ENCODE assay signal across 2 cellular contexts in genomic region chr7:51693258-51693657, GRCh38.
TF ChIP-seq lines count a peak whose summit lies in the region.

No MANE protein-coding gene starts in this region.

TF ChIP-seq in GM23338, 12 proteins besides CTCF, POLR2A, EP300 and RAD21:
- TF ChIP-seq ZNF114 (CRISPR knock-in tag; IDR thresholded peaks at IDR 0.05) (no peak), EZH2phosphoT487 (IDR thresholded peaks at IDR 0.05; ENCODE audit: unreplicated experiment) (no peak), EZH2 (IDR thresholded peaks at IDR 0.05; ENCODE audit: low read depth, unreplicated experiment) (no peak), STAT1 (IDR thresholded peaks at IDR 0.05; ENCODE audit: unreplicated experiment) (no peak), REST (IDR thresholded peaks at IDR 0.05; ENCODE audit: unreplicated experiment) (no peak), JUNB (IDR thresholded peaks at IDR 0.05; ENCODE audit: unreplicated experiment) (no peak), NANOG (IDR thresholded peaks at IDR 0.05; ENCODE audit: borderline replicate concordance) (no peak), ETS1 (IDR thresholded peaks at IDR 0.05) (no peak), ZNF462 (CRISPR knock-in tag; IDR thresholded peaks at IDR 0.05) (no peak), POLR2AphosphoS5 (IDR thresholded peaks at IDR 0.05; ENCODE audit: low read depth) (no peak), CREB1 (CRISPR knock-in tag; IDR thresholded peaks at IDR 0.05; ENCODE audit: low read depth) (no peak), ZNF331 (CRISPR knock-in tag; IDR thresholded peaks at IDR 0.05; ENCODE audit: low read depth) (no peak)

TF ChIP-seq in H1, 55 proteins besides CTCF, POLR2A, EP300 and RAD21:
- TF ChIP-seq CEBPB (IDR thresholded peaks at IDR 0.05; ENCODE audit: low read depth, low read length) (no peak), SIRT6 (IDR thresholded peaks at IDR 0.05; ENCODE audit: low read length) (no peak), ATF3 (IDR thresholded peaks at IDR 0.05; ENCODE audit: insufficient read depth, low read depth, low read length) (no peak), CREB1 (IDR thresholded peaks at IDR 0.05) (no peak), JUN (IDR thresholded peaks at IDR 0.05; ENCODE audit: low read depth, low read length) (no peak), MAX (IDR thresholded peaks at IDR 0.05) (0 out of 2 replicates have a peak, but pooled peaks have one; percentile 39), MAFK (IDR thresholded peaks at IDR 0.05; ENCODE audit: low read depth, low read length) (no peak)
TF ChIP-seq in H1: peak in this region for 1.
